Comparison of ENCODE assay signal across 8 cellular contexts in genomic region chr10:110530131-110530831, GRCh38. TPM values are rescaled to one million over a fixed set of nuclear protein-coding genes. Genes with fewer than 3 reads are reported as not detected.
DNase-seq lines count a peak whose midpoint lies in the region; ATAC-seq lines count a peak whose summit lies in the region.

No MANE protein-coding gene starts in this region.

- WGBS in mesodermal cell (ENCODE audit: insufficient coverage in 2 of 2), 2 experiments, result 6% methylated on average over 29 to 31 of the region's 35 CpGs

- ATAC-seq in HG02678 (IDR thresholded peaks at IDR 0.05; ENCODE audit: unreplicated experiment), result no peak

- peak overlapping the region; percentile 26 for H3K4me3 ChIP-seq in effector memory CD4-positive, alpha-beta T cell (ENCODE audit: insufficient read depth, low read depth, low read length, poor library complexity, severe bottlenecking)
- H3K4me3 ChIP-seq in mesodermal cell (ENCODE audit: extremely low read depth, insufficient read depth, low read length, poor library complexity, severe bottlenecking), result peak overlapping the region; percentile 18

- no peak overlapping the region for H3K27ac ChIP-seq in effector memory CD4-positive, alpha-beta T cell (ENCODE audit: insufficient read depth, low read length, poor library complexity, severe bottlenecking)
- peak overlapping the region; percentile 67 for H3K27ac ChIP-seq in mesodermal cell (ENCODE audit: low read depth, low read length, severe bottlenecking)

- H3K4me1 ChIP-seq in effector memory CD4-positive, alpha-beta T cell (ENCODE audit: control insufficient read depth, insufficient read depth, low read length, poor library complexity, severe bottlenecking), result peaks cover 14% of the 10 kb centered on the region
- H3K4me1 ChIP-seq in mesodermal cell (ENCODE audit: control insufficient read depth, insufficient read depth, low read length, poor library complexity, severe bottlenecking), result peaks cover 53% of the 10 kb centered on the region

- H3K9me3 ChIP-seq in effector memory CD4-positive, alpha-beta T cell (ENCODE audit: control insufficient read depth, low read length), result no peaks in the 10 kb centered on the region
- H3K9me3 ChIP-seq in mesodermal cell (ENCODE audit: control insufficient read depth, low read length), result no peaks in the 10 kb centered on the region

- H3K36me3 ChIP-seq in effector memory CD4-positive, alpha-beta T cell (ENCODE audit: control insufficient read depth, insufficient read depth, low read length), result no peaks in the 10 kb centered on the region
- no peaks in the 10 kb centered on the region for H3K36me3 ChIP-seq in mesodermal cell (ENCODE audit: control insufficient read depth, insufficient read depth, low read length)

- peak; percentile 83 for DNase-seq in Daoy (ENCODE audit: low read depth)
- DNase-seq in NCI-H2171 (lab: John Stamatoyannopoulos, UW), result peak; percentile 38
- no peak for DNase-seq in effector memory CD4-positive, alpha-beta T cell
- no peak for DNase-seq in putamen (ENCODE audit: low spot score)
- no peak for DNase-seq in NCI-H1694 treated with DMSO at 0.1 percent for 48 hours (lab: John Stamatoyannopoulos, UW)
- DNase-seq in NCI-H1436 (lab: John Stamatoyannopoulos, UW), result no peak

- H3K27me3 ChIP-seq in effector memory CD4-positive, alpha-beta T cell (replicated peaks; ENCODE audit: control insufficient read depth, insufficient read depth, low read length, poor library complexity, severe bottlenecking), result no peaks in the 10 kb centered on the region

RNA-seq across cellular contexts. Expression of gene DUSP5, which starts 32.6 kb away (rescaled TPM):
- 9.1 and 9.9 TPM in 2 replicates for total RNA-seq in Daoy (2014; rRNA removed; shearing (Covaris generic))
- 31.4 TPM for polyA plus RNA-seq in mesodermal cell (2013, experiment 1 of 2)
- 25.9 TPM for polyA plus RNA-seq in mesodermal cell (2013, experiment 2 of 2)

RNA-seq across cellular contexts. Expression of gene SMC3, which starts 37.2 kb away (rescaled TPM):
- 39.8 and 43.2 TPM in 2 replicates for total RNA-seq in Daoy (2014; rRNA removed; shearing (Covaris generic))
- polyA plus RNA-seq in mesodermal cell (2013, experiment 1 of 2), result 50.8 TPM
- polyA plus RNA-seq in mesodermal cell (2013, experiment 2 of 2), result 67.9 TPM

Comparison
In these comparisons a context has a peak if more than half of its experiments do, and no peak if none do; other contexts are left out.
1. DNase-seq: peak in Daoy (single experiment) and NCI-H2171 (single experiment); none in effector memory CD4-positive, alpha-beta T cell (0 of 3), putamen (single experiment), NCI-H1694 treated with DMSO at 0.1 percent for 48 hours (single experiment) and NCI-H1436 (single experiment).